Comparison of ENCODE assay signal across 8 cellular contexts in the genomic region with DNA sequence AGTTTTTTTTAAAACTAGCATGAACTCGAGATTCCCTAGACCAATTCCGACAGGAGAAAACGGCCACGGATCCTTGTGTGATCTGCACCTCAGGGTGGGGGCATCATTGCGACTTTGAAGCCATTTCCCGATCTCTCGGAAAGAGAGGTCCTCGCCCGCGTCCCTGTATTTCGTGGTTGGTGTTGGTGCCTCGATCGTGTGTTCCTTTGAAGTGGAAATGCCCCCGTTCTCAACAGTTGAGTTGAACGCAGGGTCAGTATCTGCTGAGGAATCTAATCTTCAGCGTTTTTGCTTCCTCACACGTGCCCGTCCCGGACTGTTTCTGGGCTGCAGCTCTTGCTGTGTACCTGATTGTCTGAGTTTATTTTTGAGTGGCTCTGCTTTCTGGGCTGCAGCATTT. TPM values are rescaled to one million over a fixed set of nuclear protein-coding genes. Genes with fewer than 3 reads are reported as not detected.
DNase-seq lines count a peak whose midpoint lies in the region; ATAC-seq, FAIRE-seq and TF ChIP-seq lines count a peak whose summit lies in the region.

No MANE protein-coding gene starts in this region.

- no peaks in the 10 kb centered on the region for H3K27me3 Mint-ChIP-seq in activated CD4-positive, alpha-beta T cell treated with anti-CD3 and anti-CD28 coated beads, Interleukin-2, amount 10 ng/mL, durations not matched to agents 24 days and 14 days

- peaks cover 28% of the 10 kb centered on the region for H3K4me1 Mint-ChIP-seq in activated CD4-positive, alpha-beta T cell treated with anti-CD3 and anti-CD28 coated beads, Interleukin-2, amount 10 ng/mL, durations not matched to agents 24 days and 14 days

- TF ChIP-seq POLR2A in endothelial cell of umbilical vein (IDR thresholded peaks at IDR 0.05; ENCODE audit: low read depth, low read length), result no peak

- 2 to 4% methylated on average over 19 of the region's 19 CpGs for WGBS in pancreas, 2 donors

- H3K27ac ChIP-seq in SJSA1, result no peak overlapping the region
- no peak overlapping the region for H3K27ac ChIP-seq in endothelial cell of umbilical vein (ENCODE audit: insufficient read depth, low read depth, low read length)
- H3K27ac ChIP-seq in pancreas, result no peak overlapping the region

- H3K4me1 ChIP-seq in SJSA1 (replicated peaks) (peaks cover 37% of the 10 kb centered on the region), endothelial cell of umbilical vein (ENCODE audit: control insufficient read depth, extremely low read depth, insufficient read depth, low read length) (peaks cover 38% of the 10 kb centered on the region), pancreas (peaks cover 7 to 24% (median 11%) of the 10 kb centered on the region in 3 donors)

- no peak for ATAC-seq in pancreas

- peak; percentile 70 for DNase-seq in activated CD4-positive, alpha-beta T cell treated with anti-CD3 and anti-CD28 coated beads, Interleukin-2, amount 10 ng/mL, durations not matched to agents 24 days and 14 days
- no peak for DNase-seq in activated CD4-positive, alpha-beta T cell treated with anti-CD3 and anti-CD28 coated beads, Interleukin-2, amount 50 U/mL, for 4 hours
- DNase-seq in SJSA1 (ENCODE audit: low read depth in 1 of 2, low spot score in 2 of 2), result peak in 1 of 2 experiments; percentile 19
- DNase-seq in endothelial cell of umbilical vein (ENCODE audit: low read depth, low spot score), result peak; percentile 21
- DNase-seq in pancreas, result no peak
- no peak for DNase-seq in NCI-H1105 treated with DMSO at 0.1 percent for 48 hours (lab: John Stamatoyannopoulos, UW)
- no peak for DNase-seq in GDM1 (lab: John Stamatoyannopoulos, UW)
- DNase-seq in GOT3 (lab: John Stamatoyannopoulos, UW), result no peak

- H3K9me1 ChIP-seq in endothelial cell of umbilical vein (replicated peaks; ENCODE audit: control insufficient read depth, extremely low read depth, insufficient read depth, low read length), result no peaks in the 10 kb centered on the region

- CTCF ChIA-PET in endothelial cell of umbilical vein (lab: Charles Lee), result interaction anchor here (1.0 kb wide), 1 partner anchor 92 kb away, joined by 3 read pairs; no protein-coding TSS in a partner anchor

- H3K79me2 ChIP-seq in endothelial cell of umbilical vein (ENCODE audit: control insufficient read depth, insufficient read depth, low read length), result peaks cover 46% of the 10 kb centered on the region

- H3K36me3 ChIP-seq in SJSA1, result peaks cover 35% of the 10 kb centered on the region
- peaks cover 5 to 11% of the 10 kb centered on the region in 2 experiments for H3K36me3 ChIP-seq in endothelial cell of umbilical vein (ENCODE audit: control insufficient read depth in 2 of 2, extremely low read depth in 1 of 2, insufficient read depth in 2 of 2, low read length in 2 of 2)
- no peaks in the 10 kb centered on the region for H3K36me3 ChIP-seq in pancreas

- no peaks in the 10 kb centered on the region for H4K20me1 ChIP-seq in endothelial cell of umbilical vein (replicated peaks; ENCODE audit: control insufficient read depth, extremely low read depth, insufficient read depth, low read length)

- no peak overlapping the region for H2AFZ ChIP-seq in endothelial cell of umbilical vein (ENCODE audit: low read depth, low read length)

- intact Hi-C loops in activated CD4-positive, alpha-beta T cell treated with anti-CD3 and anti-CD28 coated beads, Interleukin-2, amount 10 ng/mL, durations not matched to agents 24 days and 14 days (cut with micrococcal nuclease), result loop anchor here (2.0 to 5.0 kb wide), 5 partner anchors 78 to 306 kb away; a partner anchor contains a TSS
- intact Hi-C loops in endothelial cell of umbilical vein (cut with micrococcal nuclease), result loop anchor here (5.0 kb wide), 1 partner anchor 191 kb away; a partner anchor contains a TSS
- intact Hi-C loops in pancreas (cut with DNase I), result no loop called here

- peaks cover 25% of the 10 kb centered on the region for H3K36me3 Mint-ChIP-seq in activated CD4-positive, alpha-beta T cell treated with anti-CD3 and anti-CD28 coated beads, Interleukin-2, amount 10 ng/mL, durations not matched to agents 24 days and 14 days (ENCODE audit: low read depth)

- H3K4me3 Mint-ChIP-seq in activated CD4-positive, alpha-beta T cell treated with anti-CD3 and anti-CD28 coated beads, Interleukin-2, amount 10 ng/mL, durations not matched to agents 24 days and 14 days, result peak overlapping the region; percentile 96

- POLR2A ChIA-PET in endothelial cell of umbilical vein (lab: Charles Lee), result no interaction called here

- no peaks in the 10 kb centered on the region for H3K27me3 ChIP-seq in SJSA1 (replicated peaks)
- H3K27me3 ChIP-seq in endothelial cell of umbilical vein (ENCODE audit: control insufficient read depth in 2 of 2, insufficient read depth in 2 of 2, low read length in 2 of 2), result no peaks in the 10 kb centered on the region
- H3K27me3 ChIP-seq in pancreas, result no peaks in the 10 kb centered on the region

- peaks cover 4% of the 10 kb centered on the region for H3K9me3 Mint-ChIP-seq in activated CD4-positive, alpha-beta T cell treated with anti-CD3 and anti-CD28 coated beads, Interleukin-2, amount 10 ng/mL, durations not matched to agents 24 days and 14 days

- dilution Hi-C loops in endothelial cell of umbilical vein (cut with MboI; ENCODE audit: extremely low pct_ligation_motif_present, low sequenced_read_pairs), result no loop called here

- H3K9ac ChIP-seq in endothelial cell of umbilical vein (replicated peaks; ENCODE audit: extremely low read depth, insufficient read depth, low read length), result peak overlapping the region; percentile 58

- no TSS peak for BruUV-seq in endothelial cell of umbilical vein (replicated peaks; lab: Mats Ljungman, UMichigan)

- H3K9me3 ChIP-seq in SJSA1 (replicated peaks) (no peaks in the 10 kb centered on the region; the same call in 1 of the 2 replicates), endothelial cell of umbilical vein (replicated peaks; ENCODE audit: control insufficient read depth, insufficient read depth, low read length) (no peaks in the 10 kb centered on the region), pancreas (no peaks in the 10 kb centered on the region)

- no peak for FAIRE-seq in endothelial cell of umbilical vein (lab: Jason Lieb, UNC)
- FAIRE-seq in pancreas (lab: Jason Lieb, UNC), result no peak

- H3K4me3 ChIP-seq in SJSA1, result peak overlapping the region; percentile 98
- peak overlapping the region; percentile 68 to 88 (median 86) for H3K4me3 ChIP-seq in endothelial cell of umbilical vein (replicated peaks in 1 of 3; ENCODE audit: insufficient read depth in 1 of 3, low read depth in 1 of 3, low read length in 3 of 3)
- peak overlapping the region; percentile 80 to 89 (median 84) for H3K4me3 ChIP-seq in pancreas

- peak overlapping the region; percentile 87 for H3K27ac Mint-ChIP-seq in activated CD4-positive, alpha-beta T cell treated with anti-CD3 and anti-CD28 coated beads, Interleukin-2, amount 10 ng/mL, durations not matched to agents 24 days and 14 days

- TF ChIP-seq CTCF in endothelial cell of umbilical vein (IDR thresholded peaks at IDR 0.05; ENCODE audit: extremely low read depth in 1 of 2, insufficient read depth in 1 of 2, low read depth in 1 of 2, low read length in 2 of 2) (no peak), pancreas (IDR thresholded peaks at IDR 0.05) (no peak)

- H3K4me2 ChIP-seq in endothelial cell of umbilical vein (ENCODE audit: insufficient read depth, low read length), result peak overlapping the region; percentile 89

TF ChIP-seq in endothelial cell of umbilical vein, 7 proteins besides CTCF, POLR2A, EP300 and RAD21:
- TF ChIP-seq FOS (IDR thresholded peaks at IDR 0.05; ENCODE audit: borderline replicate concordance, insufficient read depth, low read length) (no peak), GATA2 (IDR thresholded peaks at IDR 0.05; ENCODE audit: insufficient read depth, insufficient read length, low read depth, low read length) (no peak), EZH2 (IDR thresholded peaks at IDR 0.05; ENCODE audit: borderline replicate concordance, low read depth, low read length, severe bottlenecking) (no peak)
- TF ChIP-seq, protein P1, sequence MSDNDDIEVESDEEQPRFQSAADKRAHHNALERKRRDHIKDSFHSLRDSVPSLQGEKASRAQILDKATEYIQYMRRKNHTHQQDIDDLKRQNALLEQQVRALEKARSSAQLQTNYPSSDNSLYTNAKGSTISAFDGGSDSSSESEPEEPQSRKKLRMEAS (IDR thresholded peaks at IDR 0.05; ENCODE audit: insufficient read depth, insufficient read length), result no peak

RNA-seq across cellular contexts. Expression of a gene that starts 1.1 kb away (rescaled TPM):
- 34.9 and 36.7 TPM in 2 replicates for total RNA-seq in activated CD4-positive, alpha-beta T cell treated with anti-CD3 and anti-CD28 coated beads, Interleukin-2, amount 10 ng/mL, durations not matched to agents 24 days and 14 days
- total RNA-seq in SJSA1 (2014; rRNA removed; shearing (Covaris generic)), result 9.0 and 10.3 TPM in 2 replicates
- total RNA-seq in endothelial cell of umbilical vein (28.9 and 30.8 TPM in 2 replicates), pancreas (10 to 100 TPM in 1 of 6 donors, 1 to 10 TPM in 5; 4.6 to 13.8 (median 6.7) TPM)
- polyA plus RNA-seq in endothelial cell of umbilical vein (20.2 and 21.5 TPM in 2 replicates), pancreas (10 to 100 TPM in 1 of 2 donors, 1 to 10 TPM in 1; 9.0 to 16.2 TPM)
- 15.8 and 16.2 TPM in 2 replicates for polyA plus RNA-seq in endothelial cell of umbilical vein (2011; cell fraction: cytosol; rRNA removed)
- polyA plus RNA-seq in endothelial cell of umbilical vein (2011; cell fraction: nucleus; rRNA removed), result 48.0 and 59.9 TPM in 2 replicates
- 14.1 and 16.4 TPM in 2 replicates for polyA plus RNA-seq in endothelial cell of umbilical vein (2012)
- polyA minus RNA-seq in endothelial cell of umbilical vein, result 28.1 and 32.7 TPM in 2 replicates
- 7.6 TPM for polyA minus RNA-seq in endothelial cell of umbilical vein (2011; cell fraction: cytosol; rRNA and poly(A)+ RNA removed)
- 29.3 and 31.5 TPM in 2 replicates for polyA minus RNA-seq in endothelial cell of umbilical vein (2011; cell fraction: nucleus; rRNA and poly(A)+ RNA removed)

RNA-seq across cellular contexts. Expression of a gene that starts 1.4 kb away (rescaled TPM):
- 9.8 and 11.6 TPM in 2 replicates for total RNA-seq in activated CD4-positive, alpha-beta T cell treated with anti-CD3 and anti-CD28 coated beads, Interleukin-2, amount 10 ng/mL, durations not matched to agents 24 days and 14 days
- 5.4 and 5.9 TPM in 2 replicates for total RNA-seq in SJSA1 (2014; rRNA removed; shearing (Covaris generic))
- 16.6 and 18.9 TPM in 2 replicates for total RNA-seq in endothelial cell of umbilical vein
- 8.8 and 9.5 TPM in 2 replicates for polyA plus RNA-seq in endothelial cell of umbilical vein
- polyA plus RNA-seq in endothelial cell of umbilical vein (2011; cell fraction: cytosol; rRNA removed), result 5.5 and 6.4 TPM in 2 replicates
- 33.9 and 38.7 TPM in 2 replicates for polyA plus RNA-seq in endothelial cell of umbilical vein (2011; cell fraction: nucleus; rRNA removed)
- polyA plus RNA-seq in endothelial cell of umbilical vein (2012), result 10.4 and 17.8 TPM in 2 replicates
- 18.9 and 21.5 TPM in 2 replicates for polyA minus RNA-seq in endothelial cell of umbilical vein
- 6.3 TPM for polyA minus RNA-seq in endothelial cell of umbilical vein (2011; cell fraction: cytosol; rRNA and poly(A)+ RNA removed)
- 23.0 and 42.5 TPM in 2 replicates for polyA minus RNA-seq in endothelial cell of umbilical vein (2011; cell fraction: nucleus; rRNA and poly(A)+ RNA removed)
- 10 to 100 TPM in 5 of 6 donors, 1 to 10 TPM in 1; 7.8 to 20.7 (median 10.4) TPM for total RNA-seq in pancreas
- polyA plus RNA-seq in pancreas, result 10 to 100 TPM; 18.3 to 24.3 TPM

Comparison
In these comparisons a context has a peak if more than half of its experiments do, and no peak if none do; other contexts are left out.
1. DNase-seq: peak in activated CD4-positive, alpha-beta T cell treated with anti-CD3 and anti-CD28 coated beads, Interleukin-2, amount 10 ng/mL, durations not matched to agents 24 days and 14 days (single experiment) and endothelial cell of umbilical vein (single experiment); none in activated CD4-positive, alpha-beta T cell treated with anti-CD3 and anti-CD28 coated beads, Interleukin-2, amount 50 U/mL, for 4 hours (0 of 2), pancreas (0 of 6), NCI-H1105 treated with DMSO at 0.1 percent for 48 hours (single experiment), GDM1 (single experiment) and GOT3 (single experiment).
2. intact Hi-C loops: an anchor here in activated CD4-positive, alpha-beta T cell treated with anti-CD3 and anti-CD28 coated beads, Interleukin-2, amount 10 ng/mL, durations not matched to agents 24 days and 14 days (2.0 to 5.0 kb wide) and endothelial cell of umbilical vein (5.0 kb wide); none called in pancreas.
3. Peak in every context shown above with its lines, with median percentiles within 50 percentile points of each other: H3K4me3 ChIP-seq.